Comparison of ENCODE assay signal across 8 cellular contexts in genomic region chr7:786472-787255, GRCh38. TPM values are rescaled to one million over a fixed set of nuclear protein-coding genes. Genes with fewer than 3 reads are reported as not detected.
DNase-seq lines count a peak whose midpoint lies in the region; ATAC-seq and TF ChIP-seq lines count a peak whose summit lies in the region.

No MANE protein-coding gene starts in this region.

- H3K9ac ChIP-seq in endodermal cell (ENCODE audit: extremely low read depth, low read length, poor library complexity, severe bottlenecking), result no peak overlapping the region

- TF ChIP-seq CTCF in endodermal cell (conservative IDR thresholded peaks at IDR 0.05), result peak; percentile 84

- H3K9me3 ChIP-seq in endodermal cell (ENCODE audit: control insufficient read depth, low read length), result peaks cover 5% of the 10 kb centered on the region

- no peaks in the 10 kb centered on the region for H3K4me1 ChIP-seq in endodermal cell (ENCODE audit: control insufficient read depth, insufficient read depth, low read length)

- no peak overlapping the region for H3K27ac Mint-ChIP-seq in endodermal cell
- H3K27ac Mint-ChIP-seq in naive thymus-derived CD8-positive, alpha-beta T cell, result peak overlapping the region in 3 of 10 donors; percentile 16 to 78 (median 18)

- no peak overlapping the region for H3K27ac ChIP-seq in endodermal cell (ENCODE audit: low read depth, low read length)

- 76% methylated on average over 11 of the region's 11 CpGs; no CpG with 5 or more reads in 1 of the 2 experiments for WGBS in endodermal cell (ENCODE audit: insufficient coverage in 1 of 2, insufficient read length in 1 of 2), 2 experiments

- DNase-seq in NK-92 treated with Interleukin-12 subunit alpha and Interleukin-12 subunit beta, amount 100 ng/mL, for 24 hours (lab: John Stamatoyannopoulos, UW), result peak; percentile 13
- DNase-seq in NK-92 (lab: John Stamatoyannopoulos, UW; ENCODE audit: unreplicated experiment) (no peak), NCI-H2171 (lab: John Stamatoyannopoulos, UW) (peak; percentile 43), endodermal cell (peak; percentile 92)
- peak; percentile 46 for DNase-seq in activated CD8-positive, alpha-beta memory T cell treated with anti-CD3 and anti-CD28 coated beads for 4 hours (ENCODE audit: low read depth in 2 of 2)
- peak; percentile 46 to 84 (median 66) for DNase-seq in naive thymus-derived CD8-positive, alpha-beta T cell
- peak; percentile 47 for DNase-seq in stimulated activated naive CD4-positive, alpha-beta T cell treated with Interleukin-2 at 50 U/mL for 16 hours (lab: John Stamatoyannopoulos, UW)

- H3K36me3 ChIP-seq in endodermal cell (ENCODE audit: control insufficient read depth, insufficient read depth, low read length), result peaks cover 34% of the 10 kb centered on the region

- POLR2A ChIA-PET in naive thymus-derived CD8-positive, alpha-beta T cell (lab: Charles Lee), result interaction anchor here (0.7 to 2.1 kb wide), 4 partner anchors 23 to 89 kb away, joined by 4 to 6 read pairs (median 4); partner anchors contain the start of gene GET4

- no peak overlapping the region for H3K4me3 ChIP-seq in endodermal cell (ENCODE audit: low read length)

- peak; percentile 92 to 95 for ATAC-seq in naive thymus-derived CD8-positive, alpha-beta T cell
- no peak for ATAC-seq in GM19351 (IDR thresholded peaks at IDR 0.05; ENCODE audit: unreplicated experiment)

- no peaks in the 10 kb centered on the region for H3K27me3 Mint-ChIP-seq in endodermal cell (ENCODE audit: insufficient read depth)
- H3K27me3 Mint-ChIP-seq in naive thymus-derived CD8-positive, alpha-beta T cell, result no peaks in the 10 kb centered on the region

- no peaks in the 10 kb centered on the region for H3K4me1 Mint-ChIP-seq in endodermal cell
- peaks cover 0 to 2% (median 0%) of the 10 kb centered on the region in 4 donors for H3K4me1 Mint-ChIP-seq in naive thymus-derived CD8-positive, alpha-beta T cell

- no peak overlapping the region for H3K4me3 Mint-ChIP-seq in endodermal cell
- H3K4me3 Mint-ChIP-seq in naive thymus-derived CD8-positive, alpha-beta T cell, result no peak overlapping the region

- no peaks in the 10 kb centered on the region for H3K27me3 ChIP-seq in endodermal cell (ENCODE audit: control insufficient read depth, insufficient read depth, low read length, poor library complexity, severe bottlenecking)

- H3K36me3 Mint-ChIP-seq in endodermal cell (ENCODE audit: low read depth), result peaks cover 69% of the 10 kb centered on the region
- H3K36me3 Mint-ChIP-seq in naive thymus-derived CD8-positive, alpha-beta T cell, result peaks cover 5 to 15% (median 7%) of the 10 kb centered on the region in 3 donors

- H3K9me3 Mint-ChIP-seq in endodermal cell, result peaks cover 4% of the 10 kb centered on the region
- H3K9me3 Mint-ChIP-seq in naive thymus-derived CD8-positive, alpha-beta T cell, result no peaks in the 10 kb centered on the region

RNA-seq across cellular contexts. Expression of gene SUN1, which starts 45.6 kb away (rescaled TPM):
- total RNA-seq in endodermal cell, result 100 to 1,000 TPM; 133 to 136 TPM
- polyA plus RNA-seq in endodermal cell (2013, experiment 1 of 2), result 114 TPM
- 103 TPM for polyA plus RNA-seq in endodermal cell (2013, experiment 2 of 2)
- total RNA-seq in naive thymus-derived CD8-positive, alpha-beta T cell, result 100 to 1,000 TPM; 194 to 198 TPM
- polyA plus RNA-seq in naive thymus-derived CD8-positive, alpha-beta T cell, result 10 to 100 TPM; 26.1 to 37.5 (median 27.9) TPM

RNA-seq across cellular contexts. Expression of gene PRKAR1B, which starts 59.6 kb away (rescaled TPM):
- total RNA-seq in endodermal cell, result 10 to 100 TPM; 33.5 to 43.2 TPM
- 12.8 TPM for polyA plus RNA-seq in endodermal cell (2013, experiment 1 of 2)
- 12.0 TPM for polyA plus RNA-seq in endodermal cell (2013, experiment 2 of 2)
- total RNA-seq in naive thymus-derived CD8-positive, alpha-beta T cell, result 10 to 100 TPM; 46.2 to 47.3 TPM
- polyA plus RNA-seq in naive thymus-derived CD8-positive, alpha-beta T cell, result 10 to 100 TPM; 14.6 to 35.4 (median 27.6) TPM
